ENCODE assay signal across 19 cellular contexts in genomic region chr2:239871481-239872435, GRCh38.
A peak's percentile ranks its signal among the peaks of the same experiment; 100 is the strongest.
DNase-seq lines count a peak whose midpoint lies in the region; ATAC-seq and TF ChIP-seq lines count a peak whose summit lies in the region.
"Had no signal": no experiment of that assay in that cellular context is flagged by ENCODE, and none has a peak within 500 bp of the region (broad histone marks: within the 10 kb centered on the region; RNA-seq: fewer than 3 reads in every experiment).

No MANE protein-coding gene starts in this region.

- peak; percentile 44 for DNase-seq in activated CD8-positive, alpha-beta memory T cell treated with anti-CD3 and anti-CD28 coated beads for 24 hours
- DNase-seq in activated CD8-positive, alpha-beta memory T cell treated with anti-CD3 and anti-CD28 coated beads, Interleukin-2, amount 10 ng/mL, durations not matched to agents 7 days and 5 days = no peak
- peak; percentile 6 for DNase-seq in activated T-helper 2 cell treated with anti-CD3 and anti-CD28 coated beads, Interferon-gamma antibody, Interleukin-2, Interleukin-4, amounts not matched to agents 10 μg/mL and 5 μg/mL and 100 μg/mL, durations not matched to agents 14 hours and 24 hours and 36 hours (ENCODE audit: low spot score)
- DNase-seq in lower leg skin (ENCODE audit: low spot score in 2 of 2) = peak; percentile 5 to 73
- peak; percentile 2 for DNase-seq in testis
- DNase-seq in amygdala (lab: John Stamatoyannopoulos, UW) = no peak
- DNase-seq in activated naive CD4-positive, alpha-beta T cell treated with anti-CD3 and anti-CD28 coated beads, Interleukin-2, amount 10 ng/mL, durations not matched to agents 7 days and 5 days = no peak
- DNase-seq in activated CD4-positive, alpha-beta T cell treated with anti-CD3 and anti-CD28 coated beads, Interleukin-2, amount 10 ng/mL, durations not matched to agents 7 days and 5 days = no peak
- DNase-seq: DMS79 treated with DMSO at 0.1 percent for 48 hours, GOT3, NCI-H1048, NCI-H1436 treated with DMSO at 0.1 percent for 48 hours, NCI-H2029 treated with DMSO at 0.1 percent for 48 hours, NCI-H2171 treated with DMSO at 0.1 percent for 48 hours, NCI-H446 treated with DMSO at 0.1 percent for 48 hours, NCI-H774, PC-3 had no signal

- POLR2A ChIA-PET in activated CD4-positive, alpha-beta T cell treated with anti-CD3 and anti-CD28 coated beads, Interleukin-2, amount 10 ng/mL, durations not matched to agents 7 days and 5 days (lab: Charles Lee) = no interaction called here

- no peak overlapping the region for H3K4me3 ChIP-seq in lower leg skin (ENCODE audit: low read depth, poor library complexity, severe bottlenecking)
- H3K4me3 ChIP-seq in testis = no peak overlapping the region
- H3K4me3 ChIP-seq: BLaER1 treated with 17β-estradiol and CSF1 and Interleukin-3, amounts not matched to agents 10 nM and 100 nM had no signal

- H3K27ac ChIP-seq in testis = no peak overlapping the region
- H3K27ac ChIP-seq: BLaER1 treated with 17β-estradiol and CSF1 and Interleukin-3, amounts not matched to agents 10 nM and 100 nM; KMS-11 had no signal

- no peaks in the 10 kb centered on the region for H3K4me1 Mint-ChIP-seq in activated CD8-positive, alpha-beta memory T cell treated with anti-CD3 and anti-CD28 coated beads, Interleukin-2, amount 10 ng/mL, durations not matched to agents 7 days and 5 days
- H3K4me1 Mint-ChIP-seq in activated T-helper 2 cell treated with anti-CD3 and anti-CD28 coated beads, Interferon-gamma antibody, Interleukin-2, Interleukin-4, amounts not matched to agents 10 μg/mL and 5 μg/mL and 100 μg/mL, durations not matched to agents 14 hours and 24 hours and 36 hours (ENCODE audit: low read depth) = no peaks in the 10 kb centered on the region
- H3K4me1 Mint-ChIP-seq in activated naive CD4-positive, alpha-beta T cell treated with anti-CD3 and anti-CD28 coated beads, Interleukin-2, amount 10 ng/mL, durations not matched to agents 7 days and 5 days = peaks cover 5% of the 10 kb centered on the region
- H3K4me1 Mint-ChIP-seq in activated CD4-positive, alpha-beta T cell treated with anti-CD3 and anti-CD28 coated beads, Interleukin-2, amount 10 ng/mL, durations not matched to agents 7 days and 5 days = peaks cover 4% of the 10 kb centered on the region

- H3K4me1 ChIP-seq in testis = no peaks in the 10 kb centered on the region

- no peaks in the 10 kb centered on the region for H3K9me3 ChIP-seq in testis

- intact Hi-C loops in activated T-helper 2 cell treated with anti-CD3 and anti-CD28 coated beads, Interferon-gamma antibody, Interleukin-2, Interleukin-4, amounts not matched to agents 10 μg/mL and 5 μg/mL and 100 μg/mL, durations not matched to agents 14 hours and 24 hours and 36 hours (cut with micrococcal nuclease) = no loop called here
- intact Hi-C loops in lower leg skin (cut with DNase I; ENCODE audit: low total_unique reads) = no loop called here
- intact Hi-C loops in testis (cut with DNase I; ENCODE audit: low total_unique reads) = no loop called here

- H3K27me3 ChIP-seq in testis = no peaks in the 10 kb centered on the region
- H3K27me3 ChIP-seq: BLaER1 treated with 17β-estradiol and CSF1 and Interleukin-3, amounts not matched to agents 10 nM and 100 nM had no signal

- CTCF ChIA-PET in activated CD8-positive, alpha-beta memory T cell treated with anti-CD3 and anti-CD28 coated beads, Interleukin-2, amount 10 ng/mL, durations not matched to agents 7 days and 5 days (lab: Charles Lee) = interaction anchor here (0.7 kb wide), 1 partner anchor 11 kb away, joined by 3 read pairs; no protein-coding TSS in a partner anchor
- CTCF ChIA-PET in activated naive CD4-positive, alpha-beta T cell treated with anti-CD3 and anti-CD28 coated beads, Interleukin-2, amount 10 ng/mL, durations not matched to agents 7 days and 5 days (lab: Charles Lee) = interaction anchor here (1.3 kb wide), 1 partner anchor 8 kb away, joined by 3 read pairs; no protein-coding TSS in a partner anchor
- CTCF ChIA-PET in activated CD4-positive, alpha-beta T cell treated with anti-CD3 and anti-CD28 coated beads, Interleukin-2, amount 10 ng/mL, durations not matched to agents 7 days and 5 days (lab: Charles Lee) = no interaction called here

- no peaks in the 10 kb centered on the region for H3K36me3 ChIP-seq in testis (ENCODE audit: low read depth, missing control alignments)
- H3K36me3 ChIP-seq: BLaER1 treated with 17β-estradiol and CSF1 and Interleukin-3, amounts not matched to agents 10 nM and 100 nM had no signal

- H3K27ac Mint-ChIP-seq in activated CD8-positive, alpha-beta memory T cell treated with anti-CD3 and anti-CD28 coated beads, Interleukin-2, amount 10 ng/mL, durations not matched to agents 7 days and 5 days = no peak overlapping the region
- no peak overlapping the region for H3K27ac Mint-ChIP-seq in activated T-helper 2 cell treated with anti-CD3 and anti-CD28 coated beads, Interferon-gamma antibody, Interleukin-2, Interleukin-4, amounts not matched to agents 10 μg/mL and 5 μg/mL and 100 μg/mL, durations not matched to agents 14 hours and 24 hours and 36 hours
- H3K27ac Mint-ChIP-seq in activated naive CD4-positive, alpha-beta T cell treated with anti-CD3 and anti-CD28 coated beads, Interleukin-2, amount 10 ng/mL, durations not matched to agents 7 days and 5 days = no peak overlapping the region
- H3K27ac Mint-ChIP-seq in activated CD4-positive, alpha-beta T cell treated with anti-CD3 and anti-CD28 coated beads, Interleukin-2, amount 10 ng/mL, durations not matched to agents 7 days and 5 days = no peak overlapping the region

- ATAC-seq in activated CD8-positive, alpha-beta memory T cell treated with anti-CD3 and anti-CD28 coated beads, Interleukin-2, amount 10 ng/mL, durations not matched to agents 7 days and 5 days = no peak
- ATAC-seq: PC-3 had no signal

- TF ChIP-seq CTCF in lower leg skin (IDR thresholded peaks at IDR 0.05) (no peak), testis (IDR thresholded peaks at IDR 0.05) (no peak)

- no peaks in the 10 kb centered on the region for H3K36me3 Mint-ChIP-seq in activated CD8-positive, alpha-beta memory T cell treated with anti-CD3 and anti-CD28 coated beads, Interleukin-2, amount 10 ng/mL, durations not matched to agents 7 days and 5 days
- no peaks in the 10 kb centered on the region for H3K36me3 Mint-ChIP-seq in activated T-helper 2 cell treated with anti-CD3 and anti-CD28 coated beads, Interferon-gamma antibody, Interleukin-2, Interleukin-4, amounts not matched to agents 10 μg/mL and 5 μg/mL and 100 μg/mL, durations not matched to agents 14 hours and 24 hours and 36 hours (ENCODE audit: low read depth)
- no peaks in the 10 kb centered on the region for H3K36me3 Mint-ChIP-seq in activated naive CD4-positive, alpha-beta T cell treated with anti-CD3 and anti-CD28 coated beads, Interleukin-2, amount 10 ng/mL, durations not matched to agents 7 days and 5 days
- no peaks in the 10 kb centered on the region for H3K36me3 Mint-ChIP-seq in activated CD4-positive, alpha-beta T cell treated with anti-CD3 and anti-CD28 coated beads, Interleukin-2, amount 10 ng/mL, durations not matched to agents 7 days and 5 days (ENCODE audit: low read depth)

- no peaks in the 10 kb centered on the region for H3K9me3 Mint-ChIP-seq in activated CD8-positive, alpha-beta memory T cell treated with anti-CD3 and anti-CD28 coated beads, Interleukin-2, amount 10 ng/mL, durations not matched to agents 7 days and 5 days (ENCODE audit: low read depth)
- no peaks in the 10 kb centered on the region for H3K9me3 Mint-ChIP-seq in activated T-helper 2 cell treated with anti-CD3 and anti-CD28 coated beads, Interferon-gamma antibody, Interleukin-2, Interleukin-4, amounts not matched to agents 10 μg/mL and 5 μg/mL and 100 μg/mL, durations not matched to agents 14 hours and 24 hours and 36 hours
- no peaks in the 10 kb centered on the region for H3K9me3 Mint-ChIP-seq in activated naive CD4-positive, alpha-beta T cell treated with anti-CD3 and anti-CD28 coated beads, Interleukin-2, amount 10 ng/mL, durations not matched to agents 7 days and 5 days
- no peaks in the 10 kb centered on the region for H3K9me3 Mint-ChIP-seq in activated CD4-positive, alpha-beta T cell treated with anti-CD3 and anti-CD28 coated beads, Interleukin-2, amount 10 ng/mL, durations not matched to agents 7 days and 5 days

- WGBS in lower leg skin, 2 donors = 82 to 83% methylated on average over 14 to 15 of the region's 15 CpGs
- 66 to 81% methylated on average over 10 to 15 of the region's 15 CpGs for WGBS in testis, 2 donors

- no peak overlapping the region for H3K4me3 Mint-ChIP-seq in activated CD8-positive, alpha-beta memory T cell treated with anti-CD3 and anti-CD28 coated beads, Interleukin-2, amount 10 ng/mL, durations not matched to agents 7 days and 5 days
- no peak overlapping the region for H3K4me3 Mint-ChIP-seq in activated T-helper 2 cell treated with anti-CD3 and anti-CD28 coated beads, Interferon-gamma antibody, Interleukin-2, Interleukin-4, amounts not matched to agents 10 μg/mL and 5 μg/mL and 100 μg/mL, durations not matched to agents 14 hours and 24 hours and 36 hours (ENCODE audit: low read depth)
- H3K4me3 Mint-ChIP-seq in activated naive CD4-positive, alpha-beta T cell treated with anti-CD3 and anti-CD28 coated beads, Interleukin-2, amount 10 ng/mL, durations not matched to agents 7 days and 5 days = no peak overlapping the region
- no peak overlapping the region for H3K4me3 Mint-ChIP-seq in activated CD4-positive, alpha-beta T cell treated with anti-CD3 and anti-CD28 coated beads, Interleukin-2, amount 10 ng/mL, durations not matched to agents 7 days and 5 days

- H3K27me3 Mint-ChIP-seq in activated CD8-positive, alpha-beta memory T cell treated with anti-CD3 and anti-CD28 coated beads, Interleukin-2, amount 10 ng/mL, durations not matched to agents 7 days and 5 days = peaks cover 6% of the 10 kb centered on the region
- H3K27me3 Mint-ChIP-seq in activated T-helper 2 cell treated with anti-CD3 and anti-CD28 coated beads, Interferon-gamma antibody, Interleukin-2, Interleukin-4, amounts not matched to agents 10 μg/mL and 5 μg/mL and 100 μg/mL, durations not matched to agents 14 hours and 24 hours and 36 hours (ENCODE audit: low read depth) = no peaks in the 10 kb centered on the region
- H3K27me3 Mint-ChIP-seq in activated naive CD4-positive, alpha-beta T cell treated with anti-CD3 and anti-CD28 coated beads, Interleukin-2, amount 10 ng/mL, durations not matched to agents 7 days and 5 days = peaks cover 31% of the 10 kb centered on the region
- H3K27me3 Mint-ChIP-seq in activated CD4-positive, alpha-beta T cell treated with anti-CD3 and anti-CD28 coated beads, Interleukin-2, amount 10 ng/mL, durations not matched to agents 7 days and 5 days = no peaks in the 10 kb centered on the region

- TF ChIP-seq POLR2A in lower leg skin (IDR thresholded peaks at IDR 0.05) = no peak
- no peak for TF ChIP-seq POLR2A in testis (IDR thresholded peaks at IDR 0.05)

Comparison
In these comparisons a context has a peak if more than half of its experiments do, and no peak if none do; other contexts are left out.
1. DNase-seq: peak in activated CD8-positive, alpha-beta memory T cell treated with anti-CD3 and anti-CD28 coated beads for 24 hours (single experiment), activated T-helper 2 cell treated with anti-CD3 and anti-CD28 coated beads, Interferon-gamma antibody, Interleukin-2, Interleukin-4, amounts not matched to agents 10 μg/mL and 5 μg/mL and 100 μg/mL, durations not matched to agents 14 hours and 24 hours and 36 hours (single experiment), lower leg skin (2 of 2) and testis (single experiment); none in activated CD8-positive, alpha-beta memory T cell treated with anti-CD3 and anti-CD28 coated beads, Interleukin-2, amount 10 ng/mL, durations not matched to agents 7 days and 5 days (single experiment), amygdala (0 of 56), activated naive CD4-positive, alpha-beta T cell treated with anti-CD3 and anti-CD28 coated beads, Interleukin-2, amount 10 ng/mL, durations not matched to agents 7 days and 5 days (single experiment) and activated CD4-positive, alpha-beta T cell treated with anti-CD3 and anti-CD28 coated beads, Interleukin-2, amount 10 ng/mL, durations not matched to agents 7 days and 5 days (single experiment).